15 cellular contexts compared by ENCODE assay signal in the genomic region with DNA sequence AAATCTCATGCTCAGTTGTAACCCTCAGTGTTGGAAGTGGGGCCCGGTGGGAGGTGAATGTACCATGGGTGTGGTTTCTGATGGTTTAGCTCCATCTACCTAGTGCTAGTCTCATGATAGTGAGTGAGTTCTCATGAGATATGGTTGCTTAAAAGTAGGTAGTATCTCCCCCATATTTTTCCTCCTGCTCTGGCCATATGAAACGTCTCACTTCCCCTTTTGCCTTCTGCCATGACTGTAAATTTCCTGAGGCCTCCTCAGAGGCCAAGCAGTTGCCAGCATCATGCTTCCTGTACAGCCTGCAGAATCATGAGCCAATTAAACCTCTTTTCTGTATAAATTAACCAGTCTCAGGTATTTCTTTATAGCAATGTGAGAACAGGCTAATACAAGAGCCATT.
DNase-seq lines count a peak whose midpoint lies in the region; ATAC-seq and TF ChIP-seq lines count a peak whose summit lies in the region.
"Had no signal": no experiment of that assay in that cellular context is flagged by ENCODE, and none has a peak within 500 bp of the region (broad histone marks: within the 10 kb centered on the region; RNA-seq: fewer than 3 reads in every experiment).

No MANE protein-coding gene starts in this region.

- no peaks in the 10 kb centered on the region for H3K36me3 Mint-ChIP-seq in nephron progenitor cell (ENCODE audit: low read depth)
- H3K36me3 Mint-ChIP-seq in activated T-cell treated with anti-CD3 and anti-CD28 coated beads, Interleukin-2, amount 50 U/mL, for 4 hours (ENCODE audit: insufficient read depth), result no peaks in the 10 kb centered on the region
- H3K36me3 Mint-ChIP-seq: activated naive CD4-positive, alpha-beta T cell treated with anti-CD3 and anti-CD28 coated beads, Interleukin-2, amount 10 ng/mL, durations not matched to agents 7 days and 5 days had no signal

- TF ChIP-seq CTCF in nephron progenitor cell (IDR thresholded peaks at IDR 0.05), result no peak

- no peak overlapping the region for H3K4me3 ChIP-seq in effector memory CD4-positive, alpha-beta T cell (ENCODE audit: insufficient read depth, low read depth, low read length, poor library complexity, severe bottlenecking)
- H3K4me3 ChIP-seq: left lung, suprapubic skin had no signal

- ATAC-seq in HG02642 (IDR thresholded peaks at IDR 0.05; ENCODE audit: poor library complexity, unreplicated experiment), result peak; percentile 38
- ATAC-seq in HG03521 (IDR thresholded peaks at IDR 0.05; ENCODE audit: unreplicated experiment), result peak; percentile 47
- no peak for ATAC-seq in activated T-cell treated with anti-CD3 and anti-CD28 coated beads, Interleukin-2, amount 50 U/mL, for 4 hours
- ATAC-seq: left lung had no signal

- no peaks in the 10 kb centered on the region for H3K9me3 Mint-ChIP-seq in nephron progenitor cell
- no peaks in the 10 kb centered on the region for H3K9me3 Mint-ChIP-seq in activated T-cell treated with anti-CD3 and anti-CD28 coated beads, Interleukin-2, amount 50 U/mL, for 4 hours
- H3K9me3 Mint-ChIP-seq: activated naive CD4-positive, alpha-beta T cell treated with anti-CD3 and anti-CD28 coated beads, Interleukin-2, amount 10 ng/mL, durations not matched to agents 7 days and 5 days had no signal

- no peaks in the 10 kb centered on the region for H3K9me3 ChIP-seq in effector memory CD4-positive, alpha-beta T cell (ENCODE audit: control insufficient read depth, low read length)
- H3K9me3 ChIP-seq: left lung, suprapubic skin had no signal

- H3K27ac ChIP-seq in effector memory CD4-positive, alpha-beta T cell (ENCODE audit: insufficient read depth, low read length, poor library complexity, severe bottlenecking), result no peak overlapping the region
- H3K27ac ChIP-seq: 22Rv1, left lung, suprapubic skin had no signal

- no peaks in the 10 kb centered on the region for H3K4me1 ChIP-seq in effector memory CD4-positive, alpha-beta T cell (ENCODE audit: control insufficient read depth, insufficient read depth, low read length, poor library complexity, severe bottlenecking)
- H3K4me1 ChIP-seq: left lung had no signal

- peaks cover 29% of the 10 kb centered on the region for H3K4me1 Mint-ChIP-seq in nephron progenitor cell
- peaks cover 20% of the 10 kb centered on the region for H3K4me1 Mint-ChIP-seq in activated T-cell treated with anti-CD3 and anti-CD28 coated beads, Interleukin-2, amount 50 U/mL, for 4 hours (ENCODE audit: low read depth)

- H3K4me3 Mint-ChIP-seq in nephron progenitor cell, result no peak overlapping the region
- no peak overlapping the region for H3K4me3 Mint-ChIP-seq in activated T-cell treated with anti-CD3 and anti-CD28 coated beads, Interleukin-2, amount 50 U/mL, for 4 hours
- H3K4me3 Mint-ChIP-seq: activated naive CD4-positive, alpha-beta T cell treated with anti-CD3 and anti-CD28 coated beads, Interleukin-2, amount 10 ng/mL, durations not matched to agents 7 days and 5 days had no signal

- H3K27me3 Mint-ChIP-seq in nephron progenitor cell (ENCODE audit: low read depth, poor library complexity), result peaks cover 11% of the 10 kb centered on the region
- H3K27me3 Mint-ChIP-seq in activated T-cell treated with anti-CD3 and anti-CD28 coated beads, Interleukin-2, amount 50 U/mL, for 4 hours (ENCODE audit: low read depth), result peaks cover 2% of the 10 kb centered on the region

- no peaks in the 10 kb centered on the region for H3K27me3 ChIP-seq in effector memory CD4-positive, alpha-beta T cell (replicated peaks; ENCODE audit: control insufficient read depth, insufficient read depth, low read length, poor library complexity, severe bottlenecking)
- H3K27me3 ChIP-seq: left lung, suprapubic skin had no signal

- H3K36me3 ChIP-seq in effector memory CD4-positive, alpha-beta T cell (ENCODE audit: control insufficient read depth, insufficient read depth, low read length), result no peaks in the 10 kb centered on the region
- H3K36me3 ChIP-seq: left lung, suprapubic skin had no signal

- DNase-seq in NOMO-1 (lab: John Stamatoyannopoulos, UW; ENCODE audit: unreplicated experiment in 2 of 2), result peak; percentile 46 to 61
- no peak for DNase-seq in NOMO-1 treated with dmso at 0.1 percent for 144 hours (lab: John Stamatoyannopoulos, UW; ENCODE audit: unreplicated experiment)
- DNase-seq in nephron progenitor cell, result no peak
- no peak for DNase-seq in activated T-cell treated with anti-CD3 and anti-CD28 coated beads, Interleukin-2, amount 50 U/mL, for 4 hours
- no peak for DNase-seq in HPDE6-E6E7 (ENCODE audit: extremely low spot score)
- no peak for DNase-seq in effector memory CD4-positive, alpha-beta T cell
- DNase-seq: activated naive CD4-positive, alpha-beta T cell treated with anti-CD3 and anti-CD28 coated beads, Interleukin-2, amount 10 ng/mL, durations not matched to agents 7 days and 5 days; DMS53; left lung; posterior cingulate gyrus; stimulated activated CD4-positive, alpha-beta T cell treated with anti-CD3 and anti-CD28 coated beads, Interleukin-2, amount 100 ng/mL, for 48 hours had no signal

- peak overlapping the region; percentile 1 for H3K27ac Mint-ChIP-seq in nephron progenitor cell
- H3K27ac Mint-ChIP-seq: activated naive CD4-positive, alpha-beta T cell treated with anti-CD3 and anti-CD28 coated beads, Interleukin-2, amount 10 ng/mL, durations not matched to agents 7 days and 5 days had no signal

Comparison
In these comparisons a context has a peak if more than half of its experiments do, and no peak if none do; other contexts are left out.
1. DNase-seq: peak in NOMO-1 (2 of 2); none in NOMO-1 treated with dmso at 0.1 percent for 144 hours (single experiment), nephron progenitor cell (single experiment), activated T-cell treated with anti-CD3 and anti-CD28 coated beads, Interleukin-2, amount 50 U/mL, for 4 hours (single experiment), HPDE6-E6E7 (single experiment) and effector memory CD4-positive, alpha-beta T cell (0 of 3).
2. ATAC-seq: peak in HG02642 (single experiment) and HG03521 (single experiment); none in activated T-cell treated with anti-CD3 and anti-CD28 coated beads, Interleukin-2, amount 50 U/mL, for 4 hours (0 of 2).